ENCODE assay signal across 8 cellular contexts in genomic region chr20:57089701-57090144, GRCh38.
DNase-seq lines count a peak whose midpoint lies in the region; ATAC-seq and TF ChIP-seq lines count a peak whose summit lies in the region.

No MANE protein-coding gene starts in this region.

- TF ChIP-seq POLR2A in spleen (IDR thresholded peaks at IDR 0.05), result no peak

- peak; percentile 85 for TF ChIP-seq CTCF in BE2C (IDR thresholded peaks at IDR 0.05; ENCODE audit: low read depth, low read length)
- TF ChIP-seq CTCF in spleen (IDR thresholded peaks at IDR 0.05 in 8 of 11, conservative IDR thresholded peaks at IDR 0.05 in 3 of 11), result peak; percentile 34 to 88 (median 78)

- no peaks in the 10 kb centered on the region for H3K27me3 ChIP-seq in BE2C
- peaks cover 54% of the 10 kb centered on the region for H3K27me3 ChIP-seq in adipocyte (replicated peaks; ENCODE audit: control insufficient read depth, insufficient read depth, low read length)
- peaks cover 0 to 70% (median 5%) of the 10 kb centered on the region in 7 donors for H3K27me3 ChIP-seq in spleen (replicated peaks in 1 of 7)

- no peak overlapping the region for H3K27ac ChIP-seq in spleen

- H3K36me3 ChIP-seq in BE2C (no peaks in the 10 kb centered on the region), adipocyte (ENCODE audit: control insufficient read depth, insufficient read depth, low read length, severe bottlenecking) (no peaks in the 10 kb centered on the region), spleen (no peaks in the 10 kb centered on the region)

- no peak overlapping the region for H3K9ac ChIP-seq in adipocyte (ENCODE audit: low read length)

- H3K4me3 ChIP-seq in BE2C (ENCODE audit: low read depth, low read length) (no peak overlapping the region), adipocyte (ENCODE audit: low read length) (no peak overlapping the region), spleen (no peak overlapping the region)

- no peaks in the 10 kb centered on the region for H3K9me3 ChIP-seq in BE2C
- H3K9me3 ChIP-seq in adipocyte (ENCODE audit: control insufficient read depth, low read length), result peaks cover 5% of the 10 kb centered on the region
- H3K9me3 ChIP-seq in spleen, result peaks cover 0 to 5% (median 0%) of the 10 kb centered on the region in 8 donors

- WGBS in spleen, 5 donors, result 23 to 41% (median 25%) methylated on average over 7 to 12 of the region's 12 CpGs

- peak; percentile 84 for DNase-seq in BE2C
- DNase-seq in HUDEP-2 (lab: John Stamatoyannopoulos, UW; ENCODE audit: unreplicated experiment in 76 of 76), result peak in 54 of 76 experiments; percentile 4 to 76 (median 36)
- DNase-seq in T follicular helper cell (ENCODE audit: low read depth), result peak; percentile 41
- DNase-seq in adipocyte (ENCODE audit: low read depth), result peak; percentile 76
- peak in 48 of 51 donors; percentile 12 to 86 (median 57) for DNase-seq in hypothalamus (lab: John Stamatoyannopoulos, UW)
- peak; percentile 86 for DNase-seq in spleen

- ATAC-seq in GM19023 (IDR thresholded peaks at IDR 0.05; ENCODE audit: unreplicated experiment) (peak; percentile 78), HG02763 (IDR thresholded peaks at IDR 0.05; ENCODE audit: unreplicated experiment) (no peak)

- no peaks in the 10 kb centered on the region for H3K4me1 ChIP-seq in BE2C
- peaks cover 6% of the 10 kb centered on the region for H3K4me1 ChIP-seq in adipocyte (ENCODE audit: control insufficient read depth, insufficient read depth, low read length)
- H3K4me1 ChIP-seq in spleen, result peaks cover 0 to 9% (median 4%) of the 10 kb centered on the region in 6 donors

- intact Hi-C loops in spleen (cut with DNase I; ENCODE audit: low total_unique reads), result loop anchor here (5.0 kb wide), 1 partner anchor 258 kb away; no protein-coding TSS in a partner anchor
